Comparison of ENCODE assay signal across 8 cellular contexts in genomic region chrX:125205084-125205917, GRCh38.
DNase-seq lines count a peak whose midpoint lies in the region; FAIRE-seq and TF ChIP-seq lines count a peak whose summit lies in the region.

No MANE protein-coding gene starts in this region.

- in situ Hi-C loops in brain microvascular endothelial cell (cut with HindIII; ENCODE audit: low pct_ligation_motif_present, low sequenced_read_pairs), result no loop called here

- TF ChIP-seq POLR2A in GM12891 (IDR thresholded peaks at IDR 0.05; ENCODE audit: low read depth, low read length), result no peak

- no peak for TF ChIP-seq CTCF in brain microvascular endothelial cell (IDR thresholded peaks at IDR 0.05; ENCODE audit: low read depth, low read length, missing control alignments)

- H3K4me3 ChIP-seq in brain microvascular endothelial cell (ENCODE audit: low read depth, low read length) (peak overlapping the region; percentile 27), skin epidermis (peak overlapping the region; percentile 26 to 47 (median 28))

- peak; percentile 55 for DNase-seq in NCI-H82 (lab: John Stamatoyannopoulos, UW)
- no peak for DNase-seq in NCI-H82 treated with DMSO at 0.1 percent for 48 hours (lab: John Stamatoyannopoulos, UW; ENCODE audit: unreplicated experiment)
- peak; percentile 47 for DNase-seq in NCI-H510A (lab: John Stamatoyannopoulos, UW)
- DNase-seq in brain microvascular endothelial cell, result peak; percentile 22
- DNase-seq in islet precursor cell, result peak; percentile 91
- DNase-seq in GM12891 (ENCODE audit: insufficient read length, low spot score), result no peak
- no peak for DNase-seq in central memory CD4-positive, alpha-beta T cell

- H3K36me3 ChIP-seq in brain microvascular endothelial cell (replicated peaks), result no peaks in the 10 kb centered on the region

- no peak for FAIRE-seq in GM12891 (lab: Jason Lieb, UNC)

- H3K27ac ChIP-seq in brain microvascular endothelial cell, result no peak overlapping the region
- H3K27ac ChIP-seq in skin epidermis, result peak overlapping the region in 11 of 21 experiments; percentile 3 to 76 (median 52)

- H3K27me3 ChIP-seq in brain microvascular endothelial cell (replicated peaks), result peaks cover 7% of the 10 kb centered on the region

TF ChIP-seq in GM12891, 5 proteins besides CTCF, POLR2A, EP300 and RAD21:
- TF ChIP-seq PAX5 (IDR thresholded peaks at IDR 0.05; ENCODE audit: insufficient read depth, low read length, severe bottlenecking) (no peak), POLR2AphosphoS5 (IDR thresholded peaks at IDR 0.05; ENCODE audit: low read depth, low read length) (no peak), SPI1 (IDR thresholded peaks at IDR 0.05; ENCODE audit: low read depth, low read length) (no peak), TAF1 (IDR thresholded peaks at IDR 0.05; ENCODE audit: low read depth, low read length) (no peak), POU2F2 (IDR thresholded peaks at IDR 0.05; ENCODE audit: low read depth, low read length) (no peak)
TF ChIP-seq in GM12891: peak in this region for 0.

Comparison
In these comparisons a context has a peak if more than half of its experiments do, and no peak if none do; other contexts are left out.
1. DNase-seq: peak in NCI-H82 (single experiment), NCI-H510A (single experiment), brain microvascular endothelial cell (single experiment) and islet precursor cell (single experiment); none in NCI-H82 treated with DMSO at 0.1 percent for 48 hours (single experiment), GM12891 (single experiment) and central memory CD4-positive, alpha-beta T cell (single experiment).